8 cellular contexts compared by ENCODE assay signal in genomic region chr7:140673770-140674155, GRCh38. TPM values are rescaled to one million over a fixed set of nuclear protein-coding genes. Genes with fewer than 3 reads are reported as not detected.
DNase-seq lines count a peak whose midpoint lies in the region; FAIRE-seq and TF ChIP-seq lines count a peak whose summit lies in the region.

No MANE protein-coding gene starts in this region.

- intact Hi-C loops in CD4-positive, alpha-beta memory T cell (cut with micrococcal nuclease): loop anchor here (1.0 to 10.0 kb wide), 4 partner anchors 23 to 1329 kb away; partner anchors contain the start of genes FMC1, MKRN1, MRPS33 and NDUFB2
- intact Hi-C loops in esophagus muscularis mucosa (cut with DNase I): loop anchor here (10.0 kb wide), 1 partner anchor 279 kb away; the partner anchor contains the start of gene SLC37A3

- H3K4me3 ChIP-seq in CD4-positive, alpha-beta memory T cell (ENCODE audit: low read length in 2 of 2): peak overlapping the region; percentile 61 to 65
- H3K4me3 ChIP-seq in esophagus muscularis mucosa (peak overlapping the region; percentile 75 to 93 (median 78)), osteoblast (ENCODE audit: insufficient read depth, low read length) (peak overlapping the region; percentile 77)

- H4K20me1 ChIP-seq in osteoblast (ENCODE audit: insufficient read depth, low read length): peaks cover 4% of the 10 kb centered on the region

- peaks cover 20 to 24% of the 10 kb centered on the region in 2 donors for H3K36me3 Mint-ChIP-seq in CD4-positive, alpha-beta memory T cell

- H3K27ac Mint-ChIP-seq in CD4-positive, alpha-beta memory T cell: peak overlapping the region; percentile 82 to 94 (median 92)

- no peaks in the 10 kb centered on the region for H3K27me3 ChIP-seq in CD4-positive, alpha-beta memory T cell (ENCODE audit: insufficient read depth, low read length)
- H3K27me3 ChIP-seq in esophagus muscularis mucosa (no peaks in the 10 kb centered on the region), osteoblast (ENCODE audit: insufficient read depth, low read length) (no peaks in the 10 kb centered on the region)

- no peaks in the 10 kb centered on the region for H3K27me3 Mint-ChIP-seq in CD4-positive, alpha-beta memory T cell

- no peak for TF ChIP-seq CTCF in esophagus muscularis mucosa (IDR thresholded peaks at IDR 0.05)
- no peak for TF ChIP-seq CTCF in osteoblast (IDR thresholded peaks at IDR 0.05; ENCODE audit: extremely low read depth, low read depth, low read length)

- peaks cover 17 to 42% (median 22%) of the 10 kb centered on the region in 4 donors for H3K4me1 Mint-ChIP-seq in CD4-positive, alpha-beta memory T cell

- H3K36me3 ChIP-seq in CD4-positive, alpha-beta memory T cell (ENCODE audit: insufficient read depth, low read length): peaks cover 4% of the 10 kb centered on the region
- H3K36me3 ChIP-seq in esophagus muscularis mucosa: peaks cover 0 to 24% (median 13%) of the 10 kb centered on the region in 4 donors
- no peaks in the 10 kb centered on the region for H3K36me3 ChIP-seq in osteoblast (ENCODE audit: insufficient read depth, low read length)

- no peaks in the 10 kb centered on the region for H3K9me3 ChIP-seq in CD4-positive, alpha-beta memory T cell (ENCODE audit: control insufficient read depth in 1 of 2, low read length in 2 of 2)
- no peaks in the 10 kb centered on the region for H3K9me3 ChIP-seq in esophagus muscularis mucosa
- H3K9me3 ChIP-seq in osteoblast (ENCODE audit: low read depth, low read length): no peaks in the 10 kb centered on the region

- 29% methylated on average over 18 of the region's 18 CpGs for WGBS in esophagus muscularis mucosa

- TF ChIP-seq EP300 in esophagus muscularis mucosa (IDR thresholded peaks at IDR 0.05): no peak

- peak overlapping the region; percentile 74 for H3K27ac ChIP-seq in CD4-positive, alpha-beta memory T cell (ENCODE audit: low read depth, low read length)
- H3K27ac ChIP-seq in esophagus muscularis mucosa (replicated peaks in 1 of 4): peak overlapping the region; percentile 84 to 91 (median 88)
- H3K27ac ChIP-seq in osteoblast (ENCODE audit: low read depth, low read length): no peak overlapping the region

- CTCF ChIA-PET in CD4-positive, alpha-beta memory T cell (lab: Charles Lee; ENCODE audit: partially characterized antibody): interaction anchor here (0.9 to 1.8 kb wide), 9 partner anchors 9 to 342 kb away, joined by 3 to 6 read pairs (median 3); partner anchors contain the start of genes MRPS33 and NDUFB2

- peak overlapping the region; percentile 81 to 95 (median 88) for H3K4me3 Mint-ChIP-seq in CD4-positive, alpha-beta memory T cell

- no peaks in the 10 kb centered on the region for H3K9me3 Mint-ChIP-seq in CD4-positive, alpha-beta memory T cell

- no peak for TF ChIP-seq POLR2A in esophagus muscularis mucosa (IDR thresholded peaks at IDR 0.05; ENCODE audit: low read depth)
- no peak for TF ChIP-seq POLR2A in GM12891 (IDR thresholded peaks at IDR 0.05; ENCODE audit: low read depth, low read length)

- POLR2A ChIA-PET in CD4-positive, alpha-beta memory T cell (lab: Charles Lee; ENCODE audit: partially characterized antibody): interaction anchor here (0.6 to 3.6 kb wide), 12 partner anchors 8 to 876 kb away, joined by 3 to 57 read pairs (median 4); partner anchors contain the start of gene NDUFB2

- DNase-seq in CD4-positive, alpha-beta memory T cell: no peak
- DNase-seq in RPMI8226 (peak; percentile 69), esophagus muscularis mucosa (ENCODE audit: extremely low spot score) (no peak), osteoblast (ENCODE audit: insufficient read length, low spot score, missing footprints) (peak; percentile 89), GM12891 (ENCODE audit: insufficient read length, low spot score) (no peak), NAMALWA (ENCODE audit: low spot score) (no peak), OCI-M1 (lab: John Stamatoyannopoulos, UW) (no peak), HTR-8/SVneo (ENCODE audit: insufficient read length, low spot score) (no peak)

- peaks cover 28% of the 10 kb centered on the region for H3K4me1 ChIP-seq in CD4-positive, alpha-beta memory T cell (ENCODE audit: insufficient read depth, low read length)
- H3K4me1 ChIP-seq in esophagus muscularis mucosa (peaks cover 28 to 48% (median 40%) of the 10 kb centered on the region in 4 donors), osteoblast (ENCODE audit: insufficient read depth, low read length) (peaks cover 8% of the 10 kb centered on the region)

- peak overlapping the region; percentile 92 for H3K4me2 ChIP-seq in osteoblast (ENCODE audit: insufficient read depth, low read length)

- H2AFZ ChIP-seq in osteoblast (ENCODE audit: low read length): peak overlapping the region; percentile 90

- H3K79me2 ChIP-seq in osteoblast (ENCODE audit: insufficient read depth, low read length): no peaks in the 10 kb centered on the region

- FAIRE-seq in GM12891 (lab: Jason Lieb, UNC): no peak
- FAIRE-seq in HTR-8/SVneo (lab: Jason Lieb, UNC): no peak

TF ChIP-seq in GM12891, 5 proteins besides CTCF, POLR2A, EP300 and RAD21:
- TF ChIP-seq TAF1 (IDR thresholded peaks at IDR 0.05; ENCODE audit: low read depth, low read length) (no peak), PAX5 (IDR thresholded peaks at IDR 0.05; ENCODE audit: insufficient read depth, low read length, severe bottlenecking) (no peak), POU2F2 (IDR thresholded peaks at IDR 0.05; ENCODE audit: low read depth, low read length) (no peak), SPI1 (IDR thresholded peaks at IDR 0.05; ENCODE audit: low read depth, low read length) (no peak), POLR2AphosphoS5 (IDR thresholded peaks at IDR 0.05; ENCODE audit: low read depth, low read length) (no peak)

RNA-seq across cellular contexts. Expression of gene ADCK2, which starts 1.0 kb away (rescaled TPM):
- total RNA-seq in CD4-positive, alpha-beta memory T cell: 10 to 100 TPM; 18.6 to 19.2 TPM
- polyA plus RNA-seq in CD4-positive, alpha-beta memory T cell: 10 to 100 TPM; 24.9 to 36.0 TPM
- 10 to 100 TPM; 19.2 to 43.5 (median 26.8) TPM for total RNA-seq in esophagus muscularis mucosa
- 25.3 and 28.6 TPM in 2 replicates for total RNA-seq in osteoblast
- polyA plus RNA-seq in GM12891 (2012; ENCODE audit: low read depth, missing spikeins): 11.0 TPM

RNA-seq across cellular contexts. Expression of gene NDUFB2, which starts 22.7 kb away (rescaled TPM):
- total RNA-seq in CD4-positive, alpha-beta memory T cell: 10 to 100 TPM; 94.4 to 98.6 TPM
- 100 to 1,000 TPM; 410 to 639 TPM for polyA plus RNA-seq in CD4-positive, alpha-beta memory T cell
- total RNA-seq in esophagus muscularis mucosa: 100 to 1,000 TPM; 235 to 279 (median 262) TPM
- total RNA-seq in osteoblast: 56.5 and 66.3 TPM in 2 replicates
- 271 TPM for polyA plus RNA-seq in GM12891 (2012; ENCODE audit: low read depth, missing spikeins)

RNA-seq across cellular contexts. Expression of gene DENND2A, which starts 33.1 kb away (rescaled TPM):
- total RNA-seq in CD4-positive, alpha-beta memory T cell: not detected
- polyA plus RNA-seq in CD4-positive, alpha-beta memory T cell: not detected
- total RNA-seq in esophagus muscularis mucosa (10 to 100 TPM; 46.4 to 77.2 (median 59.2) TPM), osteoblast (0.36 and 0.59 TPM in 2 replicates)
- polyA plus RNA-seq in GM12891 (2012; ENCODE audit: low read depth, missing spikeins): not detected

Comparison
In these comparisons a context has a peak if more than half of its experiments do, and no peak if none do; other contexts are left out.
1. DNase-seq: peak in RPMI8226 (single experiment) and osteoblast (single experiment); none in CD4-positive, alpha-beta memory T cell (0 of 5), esophagus muscularis mucosa (single experiment), GM12891 (single experiment), NAMALWA (single experiment), OCI-M1 (single experiment) and HTR-8/SVneo (single experiment).
2. RNA of gene DENND2A, which starts 33.1 kb away (total RNA-seq): 46.4 to 77.2 TPM in esophagus muscularis mucosa; 0.36 to 0.59 TPM in osteoblast and not detected in CD4-positive, alpha-beta memory T cell; every median in the first group is over 10 times any median in the second.
3. Peak in every context shown above with its lines, with median percentiles within 50 percentile points of each other: H3K4me3 ChIP-seq.